In genomic region chr2:119428488-119429224, GRCh38 we compare ENCODE assay signal across 20 cellular contexts. TPM values are rescaled to one million over a fixed set of nuclear protein-coding genes. Genes with fewer than 3 reads are reported as not detected.
DNase-seq lines count a peak whose midpoint lies in the region; ATAC-seq, FAIRE-seq and TF ChIP-seq lines count a peak whose summit lies in the region.
"Had no signal": no experiment of that assay in that cellular context is flagged by ENCODE, and none has a peak within 500 bp of the region (broad histone marks: within the 10 kb centered on the region; RNA-seq: fewer than 3 reads in every experiment).

No MANE protein-coding gene starts in this region.

- intact Hi-C loops in K562 (cut with micrococcal nuclease): no loop called here

- POLR2A ChIA-PET in K562 (lab: Yijun Ruan, JAX): no interaction called here

- 0 out of 2 replicates have a peak, but pooled peaks cover under 1% of the 10 kb centered on the region for H4K20me1 ChIP-seq in K562 (replicated peaks; ENCODE audit: control insufficient read depth, insufficient read depth, low read length)

- H3K9me1 ChIP-seq in K562 (ENCODE audit: control insufficient read depth, insufficient read depth, low read length): no peaks in the 10 kb centered on the region

- H3K36me3 Mint-ChIP-seq in neural crest cell (ENCODE audit: low read depth): no peaks in the 10 kb centered on the region
- H3K36me3 Mint-ChIP-seq in type B pancreatic cell: no peaks in the 10 kb centered on the region
- H3K36me3 Mint-ChIP-seq: activated naive CD4-positive, alpha-beta T cell treated with anti-CD3 and anti-CD28 coated beads, Interleukin-2, amount 10 ng/mL, durations not matched to agents 7 days and 5 days; immature natural killer cell; natural killer cell had no signal

- TF ChIP-seq CTCF in K562 (IDR thresholded peaks at IDR 0.05 in 2 of 3, conservative IDR thresholded peaks at IDR 0.05 in 1 of 3; ENCODE audit: insufficient read depth in 2 of 3, low read depth in 1 of 3, low read length in 3 of 3) (no peak), right atrium auricular region (IDR thresholded peaks at IDR 0.05) (no peak), neural crest cell (conservative IDR thresholded peaks at IDR 0.05) (no peak), type B pancreatic cell (conservative IDR thresholded peaks at IDR 0.05) (no peak)

- H3K9ac ChIP-seq in K562 (ENCODE audit: insufficient read depth in 1 of 2, low read depth in 2 of 2, low read length in 2 of 2): no peak overlapping the region

- in situ Hi-C loops in K562 (cut with MboI): no loop called here

- peaks cover 30% of the 10 kb centered on the region for H3K27me3 Mint-ChIP-seq in neural crest cell (ENCODE audit: low read depth)
- peaks cover 5% of the 10 kb centered on the region for H3K27me3 Mint-ChIP-seq in type B pancreatic cell

- TF ChIP-seq RAD21 in K562 (CRISPR knock-in tag; conservative IDR thresholded peaks at IDR 0.05 in 1 of 2, IDR thresholded peaks at IDR 0.05 in 1 of 2): no peak

- no peak for TF ChIP-seq EP300 in K562 (IDR thresholded peaks at IDR 0.05; ENCODE audit: low read length)

- DNase-seq in K562 (ENCODE audit: extremely low read depth in 1 of 4, low spot score in 3 of 4) (no peak), right atrium auricular region (ENCODE audit: low spot score) (no peak), neural crest cell (ENCODE audit: low read depth, low spot score) (peak; percentile 26), type B pancreatic cell (ENCODE audit: extremely low spot score, unreplicated experiment) (no peak), NCI-H2227 (lab: John Stamatoyannopoulos, UW; ENCODE audit: unreplicated experiment) (no peak)
- no peak for DNase-seq in activated CD4-positive, alpha-beta T cell treated with anti-CD3 and anti-CD28 coated beads, Interleukin-2, amount 50 U/mL, for 4 hours
- DNase-seq: activated CD4-positive, alpha-beta T cell treated with anti-CD3 and anti-CD28 coated beads, Interleukin-2, amount 50 U/mL, for 1 hour; activated naive CD4-positive, alpha-beta T cell treated with anti-CD3 and anti-CD28 coated beads, Interleukin-2, amount 10 ng/mL, durations not matched to agents 7 days and 5 days; cerebellar nuclear complex; COR-L47; effector CD8-positive, alpha-beta T cell; esophagus squamous epithelium; immature natural killer cell; mesendoderm; natural killer cell; NCI-H1105 treated with DMSO at 0.1 percent for 48 hours; NCI-H524 treated with DMSO at 0.1 percent for 48 hours; testis had no signal

- no peak for FAIRE-seq in K562 (lab: Jason Lieb, UNC)
- FAIRE-seq: GM18507 had no signal

- no peak overlapping the region for H3K4me3 ChIP-seq in K562
- no peak overlapping the region for H3K4me3 ChIP-seq in right atrium auricular region
- H3K4me3 ChIP-seq: esophagus squamous epithelium, testis had no signal

- no peak overlapping the region for H3K4me2 ChIP-seq in K562 (ENCODE audit: insufficient read depth, low read length)

- peaks cover 65% of the 10 kb centered on the region for H3K4me1 Mint-ChIP-seq in neural crest cell
- H3K4me1 Mint-ChIP-seq in type B pancreatic cell (ENCODE audit: unreplicated experiment): peaks cover 63% of the 10 kb centered on the region

- peak overlapping the region; percentile 28 for H3K27ac Mint-ChIP-seq in neural crest cell (ENCODE audit: unreplicated experiment)
- peak overlapping the region; percentile 47 for H3K27ac Mint-ChIP-seq in type B pancreatic cell
- H3K27ac Mint-ChIP-seq: activated naive CD4-positive, alpha-beta T cell treated with anti-CD3 and anti-CD28 coated beads, Interleukin-2, amount 10 ng/mL, durations not matched to agents 7 days and 5 days; immature natural killer cell had no signal

- ATAC-seq in K562: no peak
- ATAC-seq in HG03469 (IDR thresholded peaks at IDR 0.05; ENCODE audit: unreplicated experiment): no peak
- ATAC-seq: natural killer cell had no signal

- TF ChIP-seq POLR2A in K562 (conservative IDR thresholded peaks at IDR 0.05): no peak

- H3K9me3 Mint-ChIP-seq in neural crest cell: no peaks in the 10 kb centered on the region
- H3K9me3 Mint-ChIP-seq in type B pancreatic cell: no peaks in the 10 kb centered on the region
- H3K9me3 Mint-ChIP-seq: activated naive CD4-positive, alpha-beta T cell treated with anti-CD3 and anti-CD28 coated beads, Interleukin-2, amount 10 ng/mL, durations not matched to agents 7 days and 5 days; immature natural killer cell; natural killer cell had no signal

- H3K4me1 ChIP-seq in K562 (replicated peaks in 1 of 2; ENCODE audit: control insufficient read depth in 2 of 2, insufficient read depth in 2 of 2, low read length in 2 of 2) (peaks cover 9 to 33% of the 10 kb centered on the region in 2 experiments), right atrium auricular region (peaks cover 0 to 31% of the 10 kb centered on the region in 2 donors)

- no peaks in the 10 kb centered on the region for H3K9me3 ChIP-seq in K562 (replicated peaks; ENCODE audit: control insufficient read depth, insufficient read depth, low read depth, low read length)
- no peaks in the 10 kb centered on the region for H3K9me3 ChIP-seq in right atrium auricular region
- H3K9me3 ChIP-seq: esophagus squamous epithelium, testis had no signal

- no peak overlapping the region for H3K27ac ChIP-seq in K562 (ENCODE audit: extremely low read depth, low read depth, low read length)
- H3K27ac ChIP-seq in right atrium auricular region: peak overlapping the region; percentile 21 to 24

- 45% methylated on average over 7 of the region's 7 CpGs for WGBS in K562 (ENCODE audit: insufficient coverage, low coverage, missing lambda C conversion rate)

- H3K79me2 ChIP-seq in K562 (ENCODE audit: control insufficient read depth, insufficient read depth, low read length): no peaks in the 10 kb centered on the region

- no peaks in the 10 kb centered on the region for H3K36me3 ChIP-seq in K562 (ENCODE audit: control insufficient read depth, insufficient read depth, low read length)
- no peaks in the 10 kb centered on the region for H3K36me3 ChIP-seq in right atrium auricular region
- H3K36me3 ChIP-seq: esophagus squamous epithelium had no signal

- peak overlapping the region; percentile 56 for H3K4me3 Mint-ChIP-seq in neural crest cell
- no peak overlapping the region for H3K4me3 Mint-ChIP-seq in type B pancreatic cell
- H3K4me3 Mint-ChIP-seq: activated naive CD4-positive, alpha-beta T cell treated with anti-CD3 and anti-CD28 coated beads, Interleukin-2, amount 10 ng/mL, durations not matched to agents 7 days and 5 days; immature natural killer cell; natural killer cell had no signal

- H3K27me3 ChIP-seq in K562 (ENCODE audit: control insufficient read depth in 2 of 2, insufficient read depth in 2 of 2, low read length in 2 of 2): peaks cover 10 to 34% of the 10 kb centered on the region in 2 experiments; a peak in 4 of 5 replicates
- H3K27me3 ChIP-seq in right atrium auricular region: no peaks in the 10 kb centered on the region
- H3K27me3 ChIP-seq: testis had no signal

- CTCF ChIA-PET in K562 (lab: Yijun Ruan, JAX; ENCODE audit: low intra/inter-chr PET ratio): no interaction called here

- BruUV-seq in K562 (replicated peaks; lab: Mats Ljungman, UMichigan): no TSS peak

- H2AFZ ChIP-seq in K562 (ENCODE audit: low read depth, low read length): no peak overlapping the region

TF ChIP-seq in K562, 482 proteins besides CTCF, POLR2A, EP300 and RAD21:
- TF ChIP-seq ZNF3 (CRISPR knock-in tag; IDR thresholded peaks at IDR 0.05) (peak; percentile 81; the same call in 1 of the 2 replicates), CHD1 (IDR thresholded peaks at IDR 0.05; ENCODE audit: low read length) (no peak)

RNA-seq across cellular contexts. Expression of gene TMEM37, which starts 3.0 kb away (rescaled TPM):
- total RNA-seq in K562 (2011; cell fraction: chromatin; rRNA removed; ENCODE audit: low replicate concordance): 0.46 TPM in 1 of 2 replicates, not detected in the other
- total RNA-seq in K562 (2011; cell fraction: nucleolus; rRNA removed): 0.39 and 0.50 TPM in 2 replicates
- 0.44 and 0.84 TPM in 2 replicates for total RNA-seq in K562 (2011; cell fraction: nucleoplasm; rRNA removed)
- total RNA-seq in K562 (2014; rRNA removed) (0.14 and 0.16 TPM in 2 replicates), K562 (2014; rRNA removed; fragmentation: Illumina TruSeq; extraction: Trizol) (0.16 TPM in 1 of 2 replicates, not detected in the other), K562 (2015; rRNA removed; fragmentation: Illumina TruSeq; extraction: Trizol) (0.25 and 0.41 TPM in 2 replicates), K562 (2021) (0.44 and 0.49 TPM in 2 replicates), right atrium auricular region (1 to 10 TPM; 3.3 to 5.4 TPM), neural crest cell (4.7 and 5.3 TPM in 2 replicates), type B pancreatic cell (ENCODE audit: low replicate concordance) (11.8 and 16.4 TPM in 2 replicates)
- polyA plus RNA-seq in K562 (2011; rRNA removed) (0.11 and 0.38 TPM in 2 replicates), K562 (2014; fragmentation: Illumina TruSeq; extraction: Trizol) (0.35 and 0.61 TPM in 2 replicates), K562 (2014; fragmentation: Nextera tagmentation; extraction: Ambion mirVana) (under 1 TPM; 0.03 to 0.10 TPM), K562 (2014; rRNA removed) (0.26 and 0.64 TPM in 2 replicates)
- 0.21 and 0.91 TPM in 2 replicates for polyA plus RNA-seq in K562 (2011; cell fraction: cytosol; rRNA removed)
- polyA plus RNA-seq in K562 (2011; cell fraction: nucleus; rRNA removed): 0.11 and 0.26 TPM in 2 replicates
- 0.65 and 0.94 TPM in 2 replicates for polyA plus RNA-seq in K562 (2012)
- polyA minus RNA-seq in K562 (2011; rRNA and poly(A)+ RNA removed): 0.18 TPM in 1 of 2 replicates, not detected in the other
- not detected in 2 replicates for polyA minus RNA-seq in K562 (2011; cell fraction: cytosol; rRNA and poly(A)+ RNA removed)
- polyA minus RNA-seq in K562 (2011; cell fraction: nucleus; rRNA and poly(A)+ RNA removed): 0.54 TPM in 1 of 2 replicates, not detected in the other
- total RNA-seq: natural killer cell had no signal
- polyA plus RNA-seq: immature natural killer cell had no signal
